Comparison of ENCODE assay signal across 1 cellular context in the genomic region with DNA sequence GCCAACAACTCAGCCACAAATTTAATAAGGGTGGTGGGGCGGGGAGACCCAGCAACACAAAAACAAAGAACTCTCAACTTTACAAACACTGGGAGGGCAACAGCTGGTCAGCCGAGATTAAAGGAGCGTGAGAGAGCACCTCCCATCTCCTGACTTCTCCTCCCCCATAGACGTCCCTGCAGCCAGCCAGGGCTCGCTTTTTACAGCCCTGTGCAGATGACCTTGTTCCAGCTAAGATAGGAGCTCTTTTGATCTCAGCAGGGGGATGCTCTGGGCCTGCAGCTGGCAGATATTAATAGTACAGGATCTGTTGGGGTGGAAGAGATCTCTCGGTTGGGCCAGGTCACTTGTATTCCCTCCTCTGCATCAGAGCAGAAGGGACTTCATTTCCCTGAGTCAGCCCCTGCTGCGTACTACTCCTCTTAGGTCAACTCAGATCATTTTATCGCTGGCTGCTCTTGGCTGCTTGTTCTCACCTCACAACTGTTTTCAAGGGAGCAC.
TF ChIP-seq lines count a peak whose summit lies in the region.

No MANE protein-coding gene starts in this region.

TF ChIP-seq in HepG2, 621 proteins besides CTCF, POLR2A, EP300 and RAD21 (continued from another document and continues in another):
- TF ChIP-seq, protein P1, sequence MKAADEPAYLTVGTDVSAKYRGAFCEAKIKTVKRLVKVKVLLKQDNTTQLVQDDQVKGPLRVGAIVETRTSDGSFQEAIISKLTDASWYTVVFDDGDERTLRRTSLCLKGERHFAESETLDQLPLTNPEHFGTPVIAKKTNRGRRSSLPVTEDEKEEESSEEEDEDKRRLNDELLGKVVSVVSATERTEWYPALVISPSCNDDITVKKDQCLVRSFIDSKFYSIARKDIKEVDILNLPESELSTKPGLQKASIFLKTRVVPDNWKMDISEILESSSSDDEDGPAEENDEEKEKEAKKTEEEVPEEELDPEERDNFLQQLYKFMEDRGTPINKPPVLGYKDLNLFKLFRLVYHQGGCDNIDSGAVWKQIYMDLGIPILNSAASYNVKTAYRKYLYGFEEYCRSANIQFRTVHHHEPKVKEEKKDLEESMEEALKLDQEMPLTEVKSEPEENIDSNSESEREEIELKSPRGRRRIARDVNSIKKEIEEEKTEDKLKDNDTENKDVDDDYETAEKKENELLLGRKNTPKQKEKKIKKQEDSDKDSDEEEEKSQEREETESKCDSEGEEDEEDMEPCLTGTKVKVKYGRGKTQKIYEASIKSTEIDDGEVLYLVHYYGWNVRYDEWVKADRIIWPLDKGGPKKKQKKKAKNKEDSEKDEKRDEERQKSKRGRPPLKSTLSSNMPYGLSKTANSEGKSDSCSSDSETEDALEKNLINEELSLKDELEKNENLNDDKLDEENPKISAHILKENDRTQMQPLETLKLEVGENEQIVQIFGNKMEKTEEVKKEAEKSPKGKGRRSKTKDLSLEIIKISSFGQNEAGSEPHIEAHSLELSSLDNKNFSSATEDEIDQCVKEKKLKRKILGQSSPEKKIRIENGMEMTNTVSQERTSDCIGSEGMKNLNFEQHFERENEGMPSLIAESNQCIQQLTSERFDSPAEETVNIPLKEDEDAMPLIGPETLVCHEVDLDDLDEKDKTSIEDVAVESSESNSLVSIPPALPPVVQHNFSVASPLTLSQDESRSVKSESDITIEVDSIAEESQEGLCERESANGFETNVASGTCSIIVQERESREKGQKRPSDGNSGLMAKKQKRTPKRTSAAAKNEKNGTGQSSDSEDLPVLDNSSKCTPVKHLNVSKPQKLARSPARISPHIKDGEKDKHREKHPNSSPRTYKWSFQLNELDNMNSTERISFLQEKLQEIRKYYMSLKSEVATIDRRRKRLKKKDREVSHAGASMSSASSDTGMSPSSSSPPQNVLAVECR (CRISPR knock-in tag; IDR thresholded peaks at IDR 0.05; ENCODE audit: borderline replicate concordance), result no peak; the same call in 1 of the 2 replicates
- TF ChIP-seq NFIB (CRISPR knock-in tag; IDR thresholded peaks at IDR 0.05; ENCODE audit: borderline replicate concordance) (no peak), ISX (CRISPR knock-in tag; conservative IDR thresholded peaks at IDR 0.05) (no peak), ZNF264 (CRISPR knock-in tag; IDR thresholded peaks at IDR 0.05) (no peak), ZNF776 (CRISPR knock-in tag; IDR thresholded peaks at IDR 0.05) (no peak), HDAC1 (CRISPR knock-in tag; IDR thresholded peaks at IDR 0.05) (peak; percentile 62), ZNF660 (CRISPR knock-in tag; IDR thresholded peaks at IDR 0.05; ENCODE audit: borderline replicate concordance, low read depth) (no peak), ATM (IDR thresholded peaks at IDR 0.05; ENCODE audit: borderline replicate concordance) (no peak), NFKBIZ (CRISPR knock-in tag; IDR thresholded peaks at IDR 0.05) (no peak), HNF4A (CRISPR knock-in tag; IDR thresholded peaks at IDR 0.05) (peak; percentile 74), GLI4 (CRISPR knock-in tag; IDR thresholded peaks at IDR 0.05; ENCODE audit: borderline replicate concordance) (no peak), ETS1 (CRISPR knock-in tag; IDR thresholded peaks at IDR 0.05) (no peak), MTF1 (CRISPR knock-in tag; IDR thresholded peaks at IDR 0.05) (no peak), ZNF569 (CRISPR knock-in tag; IDR thresholded peaks at IDR 0.05; ENCODE audit: borderline replicate concordance) (no peak), ZMYM2 (CRISPR knock-in tag; IDR thresholded peaks at IDR 0.05) (no peak), HOXA7 (CRISPR knock-in tag; IDR thresholded peaks at IDR 0.05) (no peak), CENPX (CRISPR knock-in tag; IDR thresholded peaks at IDR 0.05) (no peak), ASH2L (IDR thresholded peaks at IDR 0.05; ENCODE audit: insufficient read length, low read depth, low read length) (peak; percentile 48), TGIF2 (CRISPR knock-in tag; IDR thresholded peaks at IDR 0.05) (0 out of 2 replicates have a peak, but pooled peaks have one; percentile 23), USF2 (IDR thresholded peaks at IDR 0.05; ENCODE audit: low read depth, low read length) (no peak), USF2 (CRISPR knock-in tag; IDR thresholded peaks at IDR 0.05; ENCODE audit: borderline replicate concordance) (no peak), ZNF230 (CRISPR knock-in tag; IDR thresholded peaks at IDR 0.05) (no peak), CREM (IDR thresholded peaks at IDR 0.05) (peak; percentile 70; the same call in 1 of the 2 replicates), CREM (CRISPR knock-in tag; IDR thresholded peaks at IDR 0.05) (no peak), RFX5 (IDR thresholded peaks at IDR 0.05; ENCODE audit: low read depth, low read length) (no peak), RFXAP (CRISPR knock-in tag; IDR thresholded peaks at IDR 0.05; ENCODE audit: borderline replicate concordance) (no peak), FOXO1 (CRISPR knock-in tag; IDR thresholded peaks at IDR 0.05) (no peak; the same call in 1 of the 2 replicates)
- TF ChIP-seq, protein P2, sequence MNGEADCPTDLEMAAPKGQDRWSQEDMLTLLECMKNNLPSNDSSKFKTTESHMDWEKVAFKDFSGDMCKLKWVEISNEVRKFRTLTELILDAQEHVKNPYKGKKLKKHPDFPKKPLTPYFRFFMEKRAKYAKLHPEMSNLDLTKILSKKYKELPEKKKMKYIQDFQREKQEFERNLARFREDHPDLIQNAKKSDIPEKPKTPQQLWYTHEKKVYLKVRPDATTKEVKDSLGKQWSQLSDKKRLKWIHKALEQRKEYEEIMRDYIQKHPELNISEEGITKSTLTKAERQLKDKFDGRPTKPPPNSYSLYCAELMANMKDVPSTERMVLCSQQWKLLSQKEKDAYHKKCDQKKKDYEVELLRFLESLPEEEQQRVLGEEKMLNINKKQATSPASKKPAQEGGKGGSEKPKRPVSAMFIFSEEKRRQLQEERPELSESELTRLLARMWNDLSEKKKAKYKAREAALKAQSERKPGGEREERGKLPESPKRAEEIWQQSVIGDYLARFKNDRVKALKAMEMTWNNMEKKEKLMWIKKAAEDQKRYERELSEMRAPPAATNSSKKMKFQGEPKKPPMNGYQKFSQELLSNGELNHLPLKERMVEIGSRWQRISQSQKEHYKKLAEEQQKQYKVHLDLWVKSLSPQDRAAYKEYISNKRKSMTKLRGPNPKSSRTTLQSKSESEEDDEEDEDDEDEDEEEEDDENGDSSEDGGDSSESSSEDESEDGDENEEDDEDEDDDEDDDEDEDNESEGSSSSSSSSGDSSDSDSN (CRISPR knock-in tag; IDR thresholded peaks at IDR 0.05), result peak; percentile 38; the same call in 1 of the 2 replicates
- TF ChIP-seq, protein P3, sequence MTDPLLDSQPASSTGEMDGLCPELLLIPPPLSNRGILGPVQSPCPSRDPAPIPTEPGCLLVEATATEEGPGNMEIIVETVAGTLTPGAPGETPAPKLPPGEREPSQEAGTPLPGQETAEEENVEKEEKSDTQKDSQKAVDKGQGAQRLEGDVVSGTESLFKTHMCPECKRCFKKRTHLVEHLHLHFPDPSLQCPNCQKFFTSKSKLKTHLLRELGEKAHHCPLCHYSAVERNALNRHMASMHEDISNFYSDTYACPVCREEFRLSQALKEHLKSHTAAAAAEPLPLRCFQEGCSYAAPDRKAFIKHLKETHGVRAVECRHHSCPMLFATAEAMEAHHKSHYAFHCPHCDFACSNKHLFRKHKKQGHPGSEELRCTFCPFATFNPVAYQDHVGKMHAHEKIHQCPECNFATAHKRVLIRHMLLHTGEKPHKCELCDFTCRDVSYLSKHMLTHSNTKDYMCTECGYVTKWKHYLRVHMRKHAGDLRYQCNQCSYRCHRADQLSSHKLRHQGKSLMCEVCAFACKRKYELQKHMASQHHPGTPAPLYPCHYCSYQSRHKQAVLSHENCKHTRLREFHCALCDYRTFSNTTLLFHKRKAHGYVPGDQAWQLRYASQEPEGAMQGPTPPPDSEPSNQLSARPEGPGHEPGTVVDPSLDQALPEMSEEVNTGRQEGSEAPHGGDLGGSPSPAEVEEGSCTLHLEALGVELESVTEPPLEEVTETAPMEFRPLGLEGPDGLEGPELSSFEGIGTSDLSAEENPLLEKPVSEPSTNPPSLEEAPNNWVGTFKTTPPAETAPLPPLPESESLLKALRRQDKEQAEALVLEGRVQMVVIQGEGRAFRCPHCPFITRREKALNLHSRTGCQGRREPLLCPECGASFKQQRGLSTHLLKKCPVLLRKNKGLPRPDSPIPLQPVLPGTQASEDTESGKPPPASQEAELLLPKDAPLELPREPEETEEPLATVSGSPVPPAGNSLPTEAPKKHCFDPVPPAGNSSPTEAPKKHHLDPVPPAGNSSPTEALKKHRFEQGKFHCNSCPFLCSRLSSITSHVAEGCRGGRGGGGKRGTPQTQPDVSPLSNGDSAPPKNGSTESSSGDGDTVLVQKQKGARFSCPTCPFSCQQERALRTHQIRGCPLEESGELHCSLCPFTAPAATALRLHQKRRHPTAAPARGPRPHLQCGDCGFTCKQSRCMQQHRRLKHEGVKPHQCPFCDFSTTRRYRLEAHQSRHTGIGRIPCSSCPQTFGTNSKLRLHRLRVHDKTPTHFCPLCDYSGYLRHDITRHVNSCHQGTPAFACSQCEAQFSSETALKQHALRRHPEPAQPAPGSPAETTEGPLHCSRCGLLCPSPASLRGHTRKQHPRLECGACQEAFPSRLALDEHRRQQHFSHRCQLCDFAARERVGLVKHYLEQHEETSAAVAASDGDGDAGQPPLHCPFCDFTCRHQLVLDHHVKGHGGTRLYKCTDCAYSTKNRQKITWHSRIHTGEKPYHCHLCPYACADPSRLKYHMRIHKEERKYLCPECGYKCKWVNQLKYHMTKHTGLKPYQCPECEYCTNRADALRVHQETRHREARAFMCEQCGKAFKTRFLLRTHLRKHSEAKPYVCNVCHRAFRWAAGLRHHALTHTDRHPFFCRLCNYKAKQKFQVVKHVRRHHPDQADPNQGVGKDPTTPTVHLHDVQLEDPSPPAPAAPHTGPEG (CRISPR knock-in tag; IDR thresholded peaks at IDR 0.05), result no peak
- TF ChIP-seq, protein P4, sequence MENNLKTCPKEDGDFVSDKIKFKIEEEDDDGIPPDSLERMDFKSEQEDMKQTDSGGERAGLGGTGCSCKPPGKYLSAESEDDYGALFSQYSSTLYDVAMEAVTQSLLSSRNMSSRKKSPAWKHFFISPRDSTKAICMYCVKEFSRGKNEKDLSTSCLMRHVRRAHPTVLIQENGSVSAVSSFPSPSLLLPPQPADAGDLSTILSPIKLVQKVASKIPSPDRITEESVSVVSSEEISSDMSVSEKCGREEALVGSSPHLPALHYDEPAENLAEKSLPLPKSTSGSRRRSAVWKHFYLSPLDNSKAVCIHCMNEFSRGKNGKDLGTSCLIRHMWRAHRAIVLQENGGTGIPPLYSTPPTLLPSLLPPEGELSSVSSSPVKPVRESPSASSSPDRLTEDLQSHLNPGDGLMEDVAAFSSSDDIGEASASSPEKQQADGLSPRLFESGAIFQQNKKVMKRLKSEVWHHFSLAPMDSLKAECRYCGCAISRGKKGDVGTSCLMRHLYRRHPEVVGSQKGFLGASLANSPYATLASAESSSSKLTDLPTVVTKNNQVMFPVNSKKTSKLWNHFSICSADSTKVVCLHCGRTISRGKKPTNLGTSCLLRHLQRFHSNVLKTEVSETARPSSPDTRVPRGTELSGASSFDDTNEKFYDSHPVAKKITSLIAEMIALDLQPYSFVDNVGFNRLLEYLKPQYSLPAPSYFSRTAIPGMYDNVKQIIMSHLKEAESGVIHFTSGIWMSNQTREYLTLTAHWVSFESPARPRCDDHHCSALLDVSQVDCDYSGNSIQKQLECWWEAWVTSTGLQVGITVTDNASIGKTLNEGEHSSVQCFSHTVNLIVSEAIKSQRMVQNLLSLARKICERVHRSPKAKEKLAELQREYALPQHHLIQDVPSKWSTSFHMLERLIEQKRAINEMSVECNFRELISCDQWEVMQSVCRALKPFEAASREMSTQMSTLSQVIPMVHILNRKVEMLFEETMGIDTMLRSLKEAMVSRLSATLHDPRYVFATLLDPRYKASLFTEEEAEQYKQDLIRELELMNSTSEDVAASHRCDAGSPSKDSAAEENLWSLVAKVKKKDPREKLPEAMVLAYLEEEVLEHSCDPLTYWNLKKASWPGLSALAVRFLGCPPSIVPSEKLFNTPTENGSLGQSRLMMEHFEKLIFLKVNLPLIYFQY (CRISPR knock-in tag; IDR thresholded peaks at IDR 0.05; ENCODE audit: borderline replicate concordance), result no peak
- TF ChIP-seq, protein P5, sequence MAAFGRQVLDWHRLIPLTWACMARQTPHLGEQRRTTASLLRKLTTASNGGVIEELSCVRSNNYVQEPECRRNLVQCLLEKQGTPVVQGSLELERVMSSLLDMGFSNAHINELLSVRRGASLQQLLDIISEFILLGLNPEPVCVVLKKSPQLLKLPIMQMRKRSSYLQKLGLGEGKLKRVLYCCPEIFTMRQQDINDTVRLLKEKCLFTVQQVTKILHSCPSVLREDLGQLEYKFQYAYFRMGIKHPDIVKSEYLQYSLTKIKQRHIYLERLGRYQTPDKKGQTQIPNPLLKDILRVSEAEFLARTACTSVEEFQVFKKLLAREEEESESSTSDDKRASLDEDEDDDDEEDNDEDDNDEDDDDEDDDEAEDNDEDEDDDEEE (CRISPR knock-in tag; IDR thresholded peaks at IDR 0.05), result no peak
